Comparison of ENCODE assay signal across 8 cellular contexts in genomic region chr2:219387284-219388126, GRCh38. TPM values are rescaled to one million over a fixed set of nuclear protein-coding genes. Genes with fewer than 3 reads are reported as not detected.
DNase-seq lines count a peak whose midpoint lies in the region; ATAC-seq, FAIRE-seq and TF ChIP-seq lines count a peak whose summit lies in the region.

DNPEP (minus strand) TSS chr2:219387912; CDS start chr2:219387794, 118 bp downstream.

- no peaks in the 10 kb centered on the region for H3K9me3 Mint-ChIP-seq in memory B cell

- no peak for TF ChIP-seq CTCF in C4-2B (conservative IDR thresholded peaks at IDR 0.05)

- H3K4me1 Mint-ChIP-seq in memory B cell: peaks cover 11% of the 10 kb centered on the region

- H3K4me3 Mint-ChIP-seq in memory B cell: peak within 1 kb of the TSS; percentile 97

- peak within 1 kb of the TSS; percentile 83 for H3K27ac ChIP-seq in C4-2B

- H3K36me3 Mint-ChIP-seq in memory B cell: peaks cover 20% of the 10 kb centered on the region

- peak; percentile 75 for FAIRE-seq in GM19239 (lab: Jason Lieb, UNC)

- peak; percentile 78 for DNase-seq in GM19239 (ENCODE audit: insufficient read length, low spot score)
- peak; percentile 96 for DNase-seq in NCI-H82 treated with DMSO at 0.1 percent for 48 hours (lab: John Stamatoyannopoulos, UW; ENCODE audit: unreplicated experiment)
- DNase-seq in effector CD8-positive, alpha-beta T cell (lab: John Stamatoyannopoulos, UW): peak; percentile 99
- DNase-seq in memory B cell (ENCODE audit: low spot score in 2 of 2): peak; percentile 94 to 95
- DNase-seq in stimulated activated CD4-positive, alpha-beta T cell treated with anti-CD3 and anti-CD28 coated beads, TNF-alpha, amount 100 ng/mL, for 48 hours (ENCODE audit: low read depth in 3 of 3): peak in 2 of 3 donors; percentile 90 to 95

- CTCF ChIA-PET in activated CD8-positive, alpha-beta memory T cell treated with anti-CD3 and anti-CD28 coated beads for 36 hours (lab: Charles Lee): interaction anchor here (1.0 to 3.9 kb wide), 6 partner anchors 11 to 494 kb away, joined by 3 to 27 read pairs (median 4); no protein-coding TSS in a partner anchor

- H3K27me3 Mint-ChIP-seq in memory B cell: peaks cover under 1% of the 10 kb centered on the region

- POLR2A ChIA-PET in activated CD8-positive, alpha-beta memory T cell treated with anti-CD3 and anti-CD28 coated beads for 36 hours (lab: Charles Lee): interaction anchor here (0.6 to 1.3 kb wide), 5 partner anchors 10 to 187 kb away, joined by 3 to 8 read pairs (median 4); partner anchors contain the start of genes ANKZF1, ATG9A, GMPPA and TUBA4A

- H3K27ac Mint-ChIP-seq in memory B cell: peak within 1 kb of the TSS; percentile 98

- ATAC-seq in HG03439 (IDR thresholded peaks at IDR 0.05; ENCODE audit: unreplicated experiment) (peak; percentile 69), memory B cell (ENCODE audit: low read depth) (peak; percentile 55)

RNA-seq across cellular contexts. Expression of gene DNPEP, which starts in this region (rescaled TPM):
- 100 to 1,000 TPM; 110 to 115 TPM for total RNA-seq in activated CD8-positive, alpha-beta memory T cell treated with anti-CD3 and anti-CD28 coated beads for 36 hours

Comparison
In these comparisons a context has a peak if more than half of its experiments do, and no peak if none do; other contexts are left out.
1. Peak in every context shown above with its lines: DNase-seq, ATAC-seq and H3K27ac ChIP-seq.